ENCODE assay signal across 28 cellular contexts in the genomic region with DNA sequence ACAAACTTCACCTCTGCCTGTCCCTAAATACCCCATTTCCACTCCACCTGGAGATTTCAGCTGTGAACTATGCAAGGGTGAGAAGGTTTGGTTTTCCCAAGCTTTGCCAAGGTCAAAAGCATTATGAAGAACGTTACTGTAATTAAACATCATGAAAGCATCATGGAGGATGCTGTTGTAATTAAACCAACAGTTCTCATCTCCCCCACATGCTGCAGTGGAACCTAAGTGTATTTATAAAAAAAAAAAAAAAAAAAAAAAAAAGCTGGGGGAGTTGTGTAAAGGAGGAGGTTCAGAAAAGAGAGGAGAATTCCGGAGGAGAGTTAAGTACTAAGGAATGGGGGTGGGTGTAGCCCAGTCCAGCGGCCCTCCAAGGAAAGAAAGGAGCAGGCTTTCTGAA.
"Had no signal": no experiment of that assay in that cellular context is flagged by ENCODE, and none has a peak within 500 bp of the region (broad histone marks: within the 10 kb centered on the region; RNA-seq: fewer than 3 reads in every experiment).

No MANE protein-coding gene starts in this region.

- H3K27ac ChIP-seq: breast epithelium, colonic mucosa, dorsolateral prefrontal cortex, right lobe of liver, testis, transverse colon, VCaP had no signal

- H3K4me1 ChIP-seq: breast epithelium, colonic mucosa, testis, transverse colon had no signal

- ATAC-seq: activated CD4-positive, CD25-positive, alpha-beta regulatory T cell treated with anti-CD3 and anti-CD28 coated beads, Interleukin-2, amount 50 U/mL, for 24 hours; esophagus mucosa; natural killer cell; right lobe of liver; stimulated activated naive CD8-positive, alpha-beta T cell treated with anti-CD3 and anti-CD28 coated beads, Interleukin-15, Interleukin-2, amounts not matched to agents 100 U/mL and 50 U/mL, for 24 hours had no signal

- H3K27me3 Mint-ChIP-seq: activated naive CD8-positive, alpha-beta T cell treated with anti-CD3 and anti-CD28 coated beads, Interleukin-2, amount 10 ng/mL, durations not matched to agents 7 days and 5 days; progenitor cell of endocrine pancreas had no signal

- H3K36me3 Mint-ChIP-seq: activated naive CD4-positive, alpha-beta T cell treated with anti-CD3 and anti-CD28 coated beads, Interleukin-2, amount 10 ng/mL, durations not matched to agents 7 days and 5 days; activated naive CD8-positive, alpha-beta T cell treated with anti-CD3 and anti-CD28 coated beads, Interleukin-2, amount 10 ng/mL, durations not matched to agents 7 days and 5 days; natural killer cell had no signal

- H3K27me3 ChIP-seq: breast epithelium, colonic mucosa, dorsolateral prefrontal cortex, right lobe of liver, testis, transverse colon had no signal

- H3K36me3 ChIP-seq: breast epithelium, colonic mucosa, right lobe of liver, transverse colon had no signal

- H3K9me3 ChIP-seq: breast epithelium, colonic mucosa, right lobe of liver, testis, transverse colon had no signal

- H3K9me3 Mint-ChIP-seq: activated naive CD4-positive, alpha-beta T cell treated with anti-CD3 and anti-CD28 coated beads, Interleukin-2, amount 10 ng/mL, durations not matched to agents 7 days and 5 days; central memory CD8-positive, alpha-beta T cell; natural killer cell; T-helper 1 cell treated with Interleukin-12 subunit alpha and Interleukin-12 subunit beta and Interleukin-4 antibody, amounts not matched to agents 30 μg/mL and 1 μg/mL, for 36 hours had no signal

- H3K27ac Mint-ChIP-seq: activated naive CD4-positive, alpha-beta T cell treated with anti-CD3 and anti-CD28 coated beads, Interleukin-2, amount 10 ng/mL, durations not matched to agents 7 days and 5 days; T-helper 1 cell treated with Interleukin-12 subunit alpha and Interleukin-12 subunit beta and Interleukin-4 antibody, amounts not matched to agents 30 μg/mL and 1 μg/mL, for 36 hours had no signal

- DNase-seq: activated CD4-positive, alpha-beta T cell treated with anti-CD3 and anti-CD28 coated beads for 48 hours; activated CD4-positive, alpha-beta T cell treated with anti-CD3 and anti-CD28 coated beads, Interleukin-2, amount 50 U/mL, for 48 hours; activated CD8-positive, alpha-beta memory T cell treated with anti-CD3 and anti-CD28 coated beads for 24 hours; activated gamma-delta T cell; activated naive CD4-positive, alpha-beta T cell treated with anti-CD3 and anti-CD28 coated beads, Interleukin-2, amount 10 ng/mL, durations not matched to agents 7 days and 5 days; activated naive CD8-positive, alpha-beta T cell treated with anti-CD3 and anti-CD28 coated beads, Interleukin-2, amount 10 ng/mL, durations not matched to agents 7 days and 5 days; activated T-cell treated with anti-CD3 and anti-CD28 coated beads, Interleukin-2, amount 50 U/mL, for 1 hour; amniotic stem cell; colonic mucosa; dorsolateral prefrontal cortex; effector memory CD4-positive, alpha-beta T cell; kidney glomerular epithelial cell; mammary epithelial cell; natural killer cell; right lobe of liver; stimulated activated CD4-positive, alpha-beta T cell treated with anti-CD3 and anti-CD28 coated beads, Interleukin-4, amount 100 ng/mL, for 1 hour; stimulated activated naive CD8-positive, alpha-beta T cell treated with anti-CD3 and anti-CD28 coated beads, Interleukin-15, Interleukin-2, amounts not matched to agents 100 U/mL and 50 U/mL, for 24 hours; SW 1271; T-helper 9 cell; testis; transverse colon had no signal

- H3K4me3 Mint-ChIP-seq: activated naive CD4-positive, alpha-beta T cell treated with anti-CD3 and anti-CD28 coated beads, Interleukin-2, amount 10 ng/mL, durations not matched to agents 7 days and 5 days; activated naive CD8-positive, alpha-beta T cell treated with anti-CD3 and anti-CD28 coated beads, Interleukin-2, amount 10 ng/mL, durations not matched to agents 7 days and 5 days; central memory CD8-positive, alpha-beta T cell; natural killer cell; T-helper 1 cell treated with Interleukin-12 subunit alpha and Interleukin-12 subunit beta and Interleukin-4 antibody, amounts not matched to agents 30 μg/mL and 1 μg/mL, for 36 hours had no signal

- H3K4me1 Mint-ChIP-seq: activated naive CD4-positive, alpha-beta T cell treated with anti-CD3 and anti-CD28 coated beads, Interleukin-2, amount 10 ng/mL, durations not matched to agents 7 days and 5 days had no signal

- H3K4me3 ChIP-seq: breast epithelium, colonic mucosa, dorsolateral prefrontal cortex, right lobe of liver, transverse colon had no signal
